Comparison of ENCODE assay signal across 8 cellular contexts in the genomic region with DNA sequence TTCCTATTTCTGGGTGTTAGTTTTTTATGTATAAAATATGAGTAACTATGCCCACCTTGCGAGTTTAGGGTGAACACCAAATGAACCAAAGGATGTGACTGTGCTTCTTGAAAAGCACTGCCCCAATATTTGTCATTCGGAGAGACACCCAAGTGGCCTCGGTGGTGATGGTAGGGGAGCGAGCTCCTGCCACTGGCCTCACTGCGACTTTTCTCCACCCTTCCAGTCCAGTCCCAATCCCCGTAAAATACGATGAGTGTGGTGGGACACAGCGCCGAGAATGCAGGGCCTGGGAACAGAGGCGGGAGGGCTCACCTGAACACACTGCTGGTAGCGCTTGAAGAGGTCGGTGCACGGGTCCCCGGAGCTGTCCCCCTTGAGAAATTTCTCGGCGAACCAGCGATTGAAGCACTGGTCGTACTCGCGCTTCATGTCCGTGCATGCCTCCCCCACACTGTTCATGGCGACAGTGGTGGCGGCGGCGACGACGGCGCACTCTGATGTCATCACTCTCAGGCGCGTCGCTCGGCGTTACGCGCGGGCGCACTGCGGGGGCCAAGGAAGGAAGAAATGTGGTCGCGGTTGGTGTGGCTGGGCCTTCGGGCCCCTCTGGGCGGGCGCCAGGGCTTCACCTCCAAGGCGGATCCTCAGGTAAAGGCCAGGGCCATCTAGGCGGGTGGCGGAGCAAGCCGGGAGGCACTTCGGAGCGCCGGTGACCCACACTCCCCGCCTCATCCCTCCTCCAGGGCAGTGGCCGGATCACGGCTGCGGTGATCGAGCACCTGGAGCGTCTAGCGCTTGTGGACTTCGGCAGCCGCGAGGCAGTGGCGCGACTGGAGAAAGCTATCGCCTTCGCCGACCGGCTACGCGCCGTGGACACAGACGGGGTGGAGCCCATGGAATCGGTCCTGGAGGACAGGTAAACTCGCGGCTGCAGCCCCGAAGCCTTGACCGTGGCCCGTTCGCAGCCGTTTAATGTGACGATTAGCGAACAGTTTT. TPM values are rescaled to one million over a fixed set of nuclear protein-coding genes. Genes with fewer than 3 reads are reported as not detected.
DNase-seq lines count a peak whose midpoint lies in the region; ATAC-seq and TF ChIP-seq lines count a peak whose summit lies in the region.

A gene with protein sequence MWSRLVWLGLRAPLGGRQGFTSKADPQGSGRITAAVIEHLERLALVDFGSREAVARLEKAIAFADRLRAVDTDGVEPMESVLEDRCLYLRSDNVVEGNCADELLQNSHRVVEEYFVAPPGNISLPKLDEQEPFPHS (plus strand): TSS at position 534 of the 999 bp plus-strand sequence. CDS start 37 bp downstream, at position 571.
Gene TRIAP1, minus strand, starts transcription at position 474 of the 999 bp plus-strand sequence. Its CDS starts 12 bp downstream, at position 462.

- H3K27me3 Mint-ChIP-seq in T-helper 1 cell treated with Interleukin-12 subunit alpha and Interleukin-12 subunit beta and Interleukin-4 antibody, amounts not matched to agents 30 μg/mL and 1 μg/mL, for 36 hours (ENCODE audit: low read depth) = no peaks in the 10 kb centered on the region

- H3K27ac Mint-ChIP-seq in T-helper 1 cell treated with Interleukin-12 subunit alpha and Interleukin-12 subunit beta and Interleukin-4 antibody, amounts not matched to agents 30 μg/mL and 1 μg/mL, for 36 hours = peak within 1 kb of the TSS; percentile 92

- TF ChIP-seq CTCF in GM13977 (IDR thresholded peaks at IDR 0.05; ENCODE audit: extremely low read depth, insufficient read depth, missing control alignments) (no peak), adrenal gland (IDR thresholded peaks at IDR 0.05) (no peak), left ventricle myocardium inferior (IDR thresholded peaks at IDR 0.05; ENCODE audit: borderline replicate concordance) (no peak), prostate gland (IDR thresholded peaks at IDR 0.05) (peak in 2 of 4 experiments; percentile 31 to 43)

- no peaks in the 10 kb centered on the region for H3K9me3 ChIP-seq in adrenal gland (replicated peaks in 1 of 3)
- H3K9me3 ChIP-seq in left ventricle myocardium inferior (replicated peaks) = no peaks in the 10 kb centered on the region
- H3K9me3 ChIP-seq in prostate gland = no peaks in the 10 kb centered on the region

- H3K4me3 ChIP-seq in adrenal gland = peak within 1 kb of the TSS; percentile 35 to 92 (median 67)
- peak within 1 kb of the TSS; percentile 87 for H3K4me3 ChIP-seq in left ventricle myocardium inferior
- peak within 1 kb of the TSS; percentile 76 to 81 for H3K4me3 ChIP-seq in prostate gland
- H3K4me3 ChIP-seq in urinary bladder (ENCODE audit: low read depth, low read length) = peak within 1 kb of the TSS; percentile 72

- peaks cover 8 to 26% of the 10 kb centered on the region in 2 donors for H3K4me1 ChIP-seq in adrenal gland (replicated peaks in 1 of 2)
- H3K4me1 ChIP-seq in left ventricle myocardium inferior = peaks cover 42% of the 10 kb centered on the region
- peaks cover 6% of the 10 kb centered on the region for H3K4me1 ChIP-seq in prostate gland (replicated peaks)
- H3K4me1 ChIP-seq in urinary bladder (ENCODE audit: insufficient read depth) = peaks cover 1% of the 10 kb centered on the region

- in situ Hi-C loops in GM13977 (cut with MboI; ENCODE audit: low pct_unique_long_range_greater_than_20kb, low sequenced_read_pairs, unreplicated experiment) = no loop called here

- H3K36me3 ChIP-seq in adrenal gland (replicated peaks in 1 of 2) (peaks cover 0 to 45% of the 10 kb centered on the region in 2 donors), left ventricle myocardium inferior (peaks cover 52% of the 10 kb centered on the region), prostate gland (no peaks in the 10 kb centered on the region), urinary bladder (ENCODE audit: insufficient read depth) (peaks cover 6% of the 10 kb centered on the region)

- peaks cover 23% of the 10 kb centered on the region for H3K4me1 Mint-ChIP-seq in T-helper 1 cell treated with Interleukin-12 subunit alpha and Interleukin-12 subunit beta and Interleukin-4 antibody, amounts not matched to agents 30 μg/mL and 1 μg/mL, for 36 hours (ENCODE audit: low read depth)

- H3K27ac ChIP-seq in adrenal gland (peak within 1 kb of the TSS; percentile 37 to 95 (median 82)), left ventricle myocardium inferior (replicated peaks) (peak within 1 kb of the TSS; percentile 88), prostate gland (peak within 1 kb of the TSS; percentile 82 to 89), urinary bladder (ENCODE audit: low read depth) (peak within 1 kb of the TSS; percentile 86)

- H3K36me3 Mint-ChIP-seq in T-helper 1 cell treated with Interleukin-12 subunit alpha and Interleukin-12 subunit beta and Interleukin-4 antibody, amounts not matched to agents 30 μg/mL and 1 μg/mL, for 36 hours (ENCODE audit: low read depth) = peaks cover 30% of the 10 kb centered on the region

- ATAC-seq in HG02763 (IDR thresholded peaks at IDR 0.05; ENCODE audit: unreplicated experiment) = peak; percentile 91

- peak within 1 kb of the TSS; percentile 96 for H3K4me3 Mint-ChIP-seq in T-helper 1 cell treated with Interleukin-12 subunit alpha and Interleukin-12 subunit beta and Interleukin-4 antibody, amounts not matched to agents 30 μg/mL and 1 μg/mL, for 36 hours

- DNase-seq in GM13977 (ENCODE audit: low spot score) (peak; percentile 84), NCI-H1417 (lab: John Stamatoyannopoulos, UW) (peak; percentile 90 to 94 (median 94)), adrenal gland (peak; percentile 75 to 91 (median 79)), left ventricle myocardium inferior (peak; percentile 85), prostate gland (ENCODE audit: low spot score) (peak; percentile 81)

- intact Hi-C loops in adrenal gland (cut with DNase I) (no loop called here), left ventricle myocardium inferior (cut with micrococcal nuclease) (no loop called here), prostate gland (cut with DNase I) (loop anchor here (10.0 kb wide), 1 partner anchor 199 kb away; the partner anchor contains the start of gene CABP1)

- 0 to 1% (median 0%) methylated on average over 30 to 80 of the region's 80 CpGs for WGBS in adrenal gland, 4 donors
- 0% methylated on average over 64 of the region's 80 CpGs for WGBS in prostate gland
- under 1% methylated on average over 80 of the region's 80 CpGs for WGBS in urinary bladder

- no peaks in the 10 kb centered on the region for H3K27me3 ChIP-seq in adrenal gland
- H3K27me3 ChIP-seq in left ventricle myocardium inferior (ENCODE audit: low read depth) = no peaks in the 10 kb centered on the region
- no peaks in the 10 kb centered on the region for H3K27me3 ChIP-seq in prostate gland (replicated peaks; ENCODE audit: insufficient read depth)

- TF ChIP-seq POLR2A in adrenal gland (IDR thresholded peaks at IDR 0.05) (peak; percentile 45 to 68), prostate gland (IDR thresholded peaks at IDR 0.05) (peak; percentile 58)

- H3K9me3 Mint-ChIP-seq in T-helper 1 cell treated with Interleukin-12 subunit alpha and Interleukin-12 subunit beta and Interleukin-4 antibody, amounts not matched to agents 30 μg/mL and 1 μg/mL, for 36 hours = no peaks in the 10 kb centered on the region

RNA-seq across cellular contexts. Expression of the first gene that starts in this region (rescaled TPM):
- 10 to 100 TPM; 21.9 to 43.6 (median 31.5) TPM for total RNA-seq in adrenal gland
- polyA plus RNA-seq in adrenal gland = 10 to 100 TPM in 1 of 3 donors, 1 to 10 TPM in 2; 9.0 to 29.8 (median 9.3) TPM
- 12.0 TPM for total RNA-seq in left ventricle myocardium inferior
- 10 to 100 TPM; 19.3 to 30.1 TPM for total RNA-seq in prostate gland
- 26.2 TPM for total RNA-seq in urinary bladder
- polyA plus RNA-seq in urinary bladder = 11.9 TPM

RNA-seq across cellular contexts. Expression of gene TRIAP1, which starts in this region (rescaled TPM):
- total RNA-seq in adrenal gland = 10 to 100 TPM in 7 of 8 donors, 1 to 10 TPM in 1; 8.2 to 28.8 (median 19.7) TPM
- polyA plus RNA-seq in adrenal gland = 10 to 100 TPM; 19.2 to 35.6 (median 19.9) TPM
- total RNA-seq in left ventricle myocardium inferior = 17.9 TPM
- 10 to 100 TPM; 15.7 to 21.9 TPM for total RNA-seq in prostate gland
- total RNA-seq in urinary bladder = 12.4 TPM
- 21.4 TPM for polyA plus RNA-seq in urinary bladder

Comparison
In these comparisons a context has a peak if more than half of its experiments do, and no peak if none do; other contexts are left out.
1. Peak in every context shown above with its lines: DNase-seq, ATAC-seq, H3K4me3 ChIP-seq and H3K27ac ChIP-seq.